In genomic region chr6:156780962-156781705, GRCh38 we compare ENCODE assay signal across 7 cellular contexts. TPM values are rescaled to one million over a fixed set of nuclear protein-coding genes. Genes with fewer than 3 reads are reported as not detected.
DNase-seq lines count a peak whose midpoint lies in the region; ATAC-seq and TF ChIP-seq lines count a peak whose summit lies in the region.

No MANE protein-coding gene starts in this region.

- no peaks in the 10 kb centered on the region for H3K9me3 ChIP-seq in HAP-1
- no peaks in the 10 kb centered on the region for H3K9me3 ChIP-seq in SK-N-MC (ENCODE audit: low read depth, low read length)
- no peaks in the 10 kb centered on the region for H3K9me3 ChIP-seq in fibroblast of lung (ENCODE audit: control insufficient read depth, insufficient read depth, low read depth, low read length)
- no peaks in the 10 kb centered on the region for H3K9me3 ChIP-seq in skeletal muscle satellite cell (replicated peaks; ENCODE audit: low read length)

- H3K36me3 ChIP-seq in HAP-1 (replicated peaks) (no peaks in the 10 kb centered on the region), SK-N-MC (ENCODE audit: insufficient read depth, low read length) (peaks cover 13% of the 10 kb centered on the region), fibroblast of lung (ENCODE audit: control insufficient read depth, insufficient read depth, low read length) (no peaks in the 10 kb centered on the region), skeletal muscle satellite cell (ENCODE audit: insufficient read depth, low read length) (peaks cover 3% of the 10 kb centered on the region)

- H2AFZ ChIP-seq in fibroblast of lung (ENCODE audit: low read length) = no peak overlapping the region

- ATAC-seq in HG03139 (IDR thresholded peaks at IDR 0.05; ENCODE audit: unreplicated experiment) (no peak), GM19467 (IDR thresholded peaks at IDR 0.05; ENCODE audit: unreplicated experiment) (no peak), GM18870 (IDR thresholded peaks at IDR 0.05; ENCODE audit: unreplicated experiment) (no peak)

- peak overlapping the region; percentile 95 for H3K4me2 ChIP-seq in fibroblast of lung (ENCODE audit: extremely low read depth, insufficient read depth, low read length)
- H3K4me2 ChIP-seq in skeletal muscle satellite cell (ENCODE audit: low read length) = peak overlapping the region; percentile 91

- H3K79me2 ChIP-seq in fibroblast of lung (ENCODE audit: control insufficient read depth, insufficient read depth, low read length) = peaks cover 77% of the 10 kb centered on the region

- H3K4me1 ChIP-seq in HAP-1 (peaks cover 14% of the 10 kb centered on the region), fibroblast of lung (ENCODE audit: control insufficient read depth, extremely low read depth, insufficient read depth, low read length) (peaks cover 9% of the 10 kb centered on the region), skeletal muscle satellite cell (ENCODE audit: control insufficient read depth, insufficient read depth, low read length) (peaks cover 29% of the 10 kb centered on the region)

- no peak for TF ChIP-seq CTCF in fibroblast of lung (conservative IDR thresholded peaks at IDR 0.05 in 1 of 2, IDR thresholded peaks at IDR 0.05 in 1 of 2; ENCODE audit: low read depth in 1 of 2, low read length in 2 of 2)

- H3K27ac ChIP-seq in SK-N-MC (peak overlapping the region; percentile 72), fibroblast of lung (ENCODE audit: insufficient read depth, low read length) (peak overlapping the region; percentile 70)

- no peak for DNase-seq in HAP-1 (ENCODE audit: low spot score in 2 of 2)
- no peak for DNase-seq in SK-N-MC (ENCODE audit: low read depth, low spot score)
- DNase-seq in fibroblast of lung (ENCODE audit: low read depth in 2 of 2) = no peak

- no peaks in the 10 kb centered on the region for H3K27me3 ChIP-seq in HAP-1 (ENCODE audit: low read depth)
- no peaks in the 10 kb centered on the region for H3K27me3 ChIP-seq in fibroblast of lung (ENCODE audit: control insufficient read depth, insufficient read depth, low read length)
- no peaks in the 10 kb centered on the region for H3K27me3 ChIP-seq in skeletal muscle satellite cell (ENCODE audit: control insufficient read depth, insufficient read depth, low read length)

- H3K9ac ChIP-seq in SK-N-MC (ENCODE audit: insufficient read length) (peak overlapping the region; percentile 82), fibroblast of lung (ENCODE audit: insufficient read depth, low read length) (peak overlapping the region; percentile 43), skeletal muscle satellite cell (ENCODE audit: low read depth, low read length) (peak overlapping the region; percentile 91)

- in situ Hi-C loops in HAP-1 (cut with MboI; ENCODE audit: low sequenced_read_pairs) = loop anchor here (10.0 kb wide), 1 partner anchor 164 kb away; no protein-coding TSS in a partner anchor

- H4K20me1 ChIP-seq in fibroblast of lung (ENCODE audit: control insufficient read depth, extremely low read depth, insufficient read depth, low read length) = no peaks in the 10 kb centered on the region

- peak overlapping the region; percentile 64 for H3K4me3 ChIP-seq in HAP-1
- H3K4me3 ChIP-seq in SK-N-MC = peak overlapping the region; percentile 84
- peak overlapping the region; percentile 48 to 93 (median 76) for H3K4me3 ChIP-seq in fibroblast of lung (replicated peaks in 1 of 4; ENCODE audit: control extremely low read depth in 1 of 4, insufficient read depth in 1 of 4, low read depth in 3 of 4, low read length in 4 of 4)
- H3K4me3 ChIP-seq in skeletal muscle satellite cell (ENCODE audit: low read length) = peak overlapping the region; percentile 70

RNA-seq across cellular contexts. Expression of gene ARID1B, which starts 4.0 kb away (rescaled TPM):
- total RNA-seq in fibroblast of lung = 29.3 and 41.9 TPM in 2 replicates
- polyA plus RNA-seq in fibroblast of lung = 15.4 and 18.6 TPM in 2 replicates
- polyA plus RNA-seq in fibroblast of lung (2012) = 19.9 and 21.1 TPM in 2 replicates
- polyA minus RNA-seq in fibroblast of lung (ENCODE audit: low replicate concordance) = 115 and 117 TPM in 2 replicates
- total RNA-seq in skeletal muscle satellite cell (2012; rRNA removed) = 23.2 and 28.6 TPM in 2 replicates
